Comparison of ENCODE assay signal across 22 cellular contexts in the genomic region with DNA sequence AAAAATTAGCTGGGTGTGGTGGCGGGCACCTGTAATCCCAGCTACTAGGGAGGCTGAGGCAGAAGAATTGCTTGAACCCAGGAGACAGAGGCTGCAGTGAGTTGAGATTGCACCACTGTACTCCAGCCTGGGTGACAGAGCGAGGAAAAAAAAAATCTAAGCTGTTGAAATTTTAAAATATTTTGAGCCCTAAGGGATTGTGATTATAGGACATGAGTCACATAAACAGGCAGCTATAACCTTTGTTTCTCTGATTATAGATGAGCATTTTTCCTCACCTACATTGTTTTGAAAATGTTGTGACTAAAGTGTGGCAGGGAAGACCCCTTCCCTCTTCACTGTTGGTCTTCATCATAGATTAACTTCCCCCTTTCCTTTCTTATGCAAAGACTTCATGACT.
A peak's percentile ranks its signal among the peaks of the same experiment; 100 is the strongest.
DNase-seq lines count a peak whose midpoint lies in the region; ATAC-seq, FAIRE-seq and TF ChIP-seq lines count a peak whose summit lies in the region.
"Had no signal": no experiment of that assay in that cellular context is flagged by ENCODE, and none has a peak within 500 bp of the region (broad histone marks: within the 10 kb centered on the region; RNA-seq: fewer than 3 reads in every experiment).

No MANE protein-coding gene starts in this region.

- POLR2A ChIA-PET in A549 (lab: Yijun Ruan, JAX), result no interaction called here

- H3K4me2 ChIP-seq in A549, result peak overlapping the region; percentile 57

- intact Hi-C loops in left colon (cut with DNase I, micrococcal nuclease), result no loop called here

- no peak for TF ChIP-seq EP300 in A549 (IDR thresholded peaks at IDR 0.05)

- ATAC-seq in A549, result no peak
- ATAC-seq in GM19463 (IDR thresholded peaks at IDR 0.05; ENCODE audit: unreplicated experiment), result no peak
- ATAC-seq in left colon, result no peak

- H3K27me3 ChIP-seq in SJSA1 (replicated peaks) (no peaks in the 10 kb centered on the region), bronchial epithelial cell (ENCODE audit: control insufficient read depth, insufficient read depth, low read length) (no peaks in the 10 kb centered on the region)
- H3K27me3 ChIP-seq: BE2C had no signal

- TF ChIP-seq CTCF in A549 (IDR thresholded peaks at IDR 0.05) (no peak), bronchial epithelial cell (IDR thresholded peaks at IDR 0.05; ENCODE audit: insufficient read depth, low read length, severe bottlenecking) (no peak)

- no peak for DNase-seq in A549 (ENCODE audit: low read depth in 1 of 2, low spot score in 1 of 2)
- DNase-seq in M059J (ENCODE audit: low read depth), result peak; percentile 42
- peak in 1 of 2 experiments; percentile 82 for DNase-seq in SJSA1 (ENCODE audit: low read depth in 1 of 2, low spot score in 2 of 2)
- peak; percentile 12 for DNase-seq in bronchial epithelial cell (ENCODE audit: low read depth)
- no peak for DNase-seq in GM12892 (ENCODE audit: insufficient read length)
- DNase-seq in left colon, result no peak
- DNase-seq: 8988T; ACHN; BE2C; C1 segment of cervical spinal cord; CD4-positive, CD25-positive, alpha-beta regulatory T cell; CD8-positive, alpha-beta memory T cell; COR-L47; DMS 273 treated with DMSO at 0.1 percent for 48 hours; DMS53; DND-41; GDM1; H9; IMR-90 had no signal

- H3K36me3 ChIP-seq in SJSA1 (no peaks in the 10 kb centered on the region), bronchial epithelial cell (ENCODE audit: control insufficient read depth, insufficient read depth, low read length) (no peaks in the 10 kb centered on the region)
- H3K36me3 ChIP-seq: BE2C had no signal

- WGBS in A549 (ENCODE audit: missing lambda C conversion rate), result 89% methylated on average over 2 of the region's 2 CpGs

- H3K4me3 ChIP-seq in A549 (no peak overlapping the region), SJSA1 (no peak overlapping the region), bronchial epithelial cell (ENCODE audit: low read depth, low read length) (no peak overlapping the region)

- FAIRE-seq in A549 (lab: Jason Lieb, UNC), result no peak
- no peak for FAIRE-seq in bronchial epithelial cell (lab: Jason Lieb, UNC)
- FAIRE-seq in GM12892 (lab: Jason Lieb, UNC), result no peak
- FAIRE-seq: H1, HTR-8/SVneo had no signal

- CTCF ChIA-PET in A549 (lab: Yijun Ruan, JAX), result interaction anchor here (0.6 to 8.1 kb wide), 11 partner anchors 9 to 306 kb away, joined by 3 to 97 read pairs (median 6); partner anchors contain the start of gene MGAT5B

- no peak for TF ChIP-seq RAD21 in A549 (conservative IDR thresholded peaks at IDR 0.05 in 1 of 2, IDR thresholded peaks at IDR 0.05 in 1 of 2)

- H3K9me3 ChIP-seq in A549, result peaks cover under 1% of the 10 kb centered on the region; the same call in 1 of the 3 replicates
- no peaks in the 10 kb centered on the region for H3K9me3 ChIP-seq in SJSA1 (replicated peaks)
- H3K9me3 ChIP-seq: BE2C had no signal

- H3K27ac ChIP-seq in A549 (peak overlapping the region; percentile 75 to 85), SJSA1 (peak overlapping the region; percentile 52)

- TF ChIP-seq POLR2A in A549 (IDR thresholded peaks at IDR 0.05; ENCODE audit: low read length) (no peak), GM12892 (IDR thresholded peaks at IDR 0.05; ENCODE audit: low read depth, low read length) (no peak)

- H3K4me1 ChIP-seq in A549 (peaks cover 36% of the 10 kb centered on the region), SJSA1 (replicated peaks) (peaks cover 35% of the 10 kb centered on the region)

TF ChIP-seq in A549, 52 proteins besides CTCF, POLR2A, EP300 and RAD21:
- TF ChIP-seq POLR2AphosphoS2 (conservative IDR thresholded peaks at IDR 0.05; ENCODE audit: low read length), result no peak
- TF ChIP-seq JUNB (IDR thresholded peaks at IDR 0.05), result peak; percentile 49
- no peak for TF ChIP-seq FOSL2 (IDR thresholded peaks at IDR 0.05)
- peak; percentile 8; the same call in 1 of the 2 replicates for TF ChIP-seq FOSL2 (CRISPR knock-in tag; IDR thresholded peaks at IDR 0.05)
- 0 out of 4 replicates have a peak, but pooled peaks of 1 of the 2 experiments have one; percentile 6 for TF ChIP-seq CEBPB (IDR thresholded peaks at IDR 0.05)

Comparison
In these comparisons a context has a peak if more than half of its experiments do, and no peak if none do; other contexts are left out.
1. DNase-seq: peak in M059J (single experiment) and bronchial epithelial cell (single experiment); none in A549 (0 of 2), GM12892 (single experiment) and left colon (0 of 2).